In the genomic region with DNA sequence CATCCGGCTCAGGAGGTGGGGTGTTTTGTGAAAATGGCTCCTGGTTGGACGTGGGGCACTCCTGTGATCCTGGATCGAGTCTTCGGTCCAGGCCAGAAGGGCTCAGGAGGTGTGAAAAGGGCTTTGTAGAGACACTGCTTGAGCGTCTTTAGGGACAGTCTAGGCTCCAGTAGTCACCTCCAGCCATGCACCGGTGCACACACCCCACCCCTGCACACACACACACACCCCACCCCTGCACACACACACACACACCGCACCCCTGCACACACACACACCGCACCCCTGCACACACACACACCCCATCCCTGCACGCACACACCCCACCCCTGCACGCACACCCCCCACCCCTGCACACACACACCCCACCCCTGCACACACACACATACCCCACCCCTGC, we compare ENCODE assay signal across 22 cellular contexts.
"Had no signal": no experiment of that assay in that cellular context is flagged by ENCODE, and none has a peak within 500 bp of the region (broad histone marks: within the 10 kb centered on the region; RNA-seq: fewer than 3 reads in every experiment).

No MANE protein-coding gene starts in this region.

- H3K4me3 ChIP-seq: K562 had no signal

- H3K9me3 ChIP-seq: SK-N-SH had no signal

- H3K4me2 ChIP-seq: KMS-11, SK-N-SH had no signal

- DNase-seq: Kasumi-1, MM.1S, NCI-H1048, NCI-H1105, NCI-H1417, NCI-H1436 treated with DMSO at 0.1 percent for 48 hours, NCI-H1694, NCI-H187 treated with DMSO at 0.1 percent for 48 hours, NCI-H2029 treated with DMSO at 0.1 percent for 48 hours, NCI-H2171 treated with DMSO at 0.1 percent for 48 hours, NCI-H345, NCI-H446 treated with DMSO at 0.1 percent for 48 hours, NCI-H510A treated with DMSO at 0.1 percent for 48 hours, NCI-H526, RPMI8226, SHP77, SK-N-SH, SW 1271, T-cell had no signal

- H3K27ac ChIP-seq: KMS-11 had no signal

- H3K9ac ChIP-seq: KMS-11, SK-N-SH had no signal

- FAIRE-seq: K562, RCC 7860 had no signal

- ATAC-seq: K562, T-cell had no signal
